In the genomic region with DNA sequence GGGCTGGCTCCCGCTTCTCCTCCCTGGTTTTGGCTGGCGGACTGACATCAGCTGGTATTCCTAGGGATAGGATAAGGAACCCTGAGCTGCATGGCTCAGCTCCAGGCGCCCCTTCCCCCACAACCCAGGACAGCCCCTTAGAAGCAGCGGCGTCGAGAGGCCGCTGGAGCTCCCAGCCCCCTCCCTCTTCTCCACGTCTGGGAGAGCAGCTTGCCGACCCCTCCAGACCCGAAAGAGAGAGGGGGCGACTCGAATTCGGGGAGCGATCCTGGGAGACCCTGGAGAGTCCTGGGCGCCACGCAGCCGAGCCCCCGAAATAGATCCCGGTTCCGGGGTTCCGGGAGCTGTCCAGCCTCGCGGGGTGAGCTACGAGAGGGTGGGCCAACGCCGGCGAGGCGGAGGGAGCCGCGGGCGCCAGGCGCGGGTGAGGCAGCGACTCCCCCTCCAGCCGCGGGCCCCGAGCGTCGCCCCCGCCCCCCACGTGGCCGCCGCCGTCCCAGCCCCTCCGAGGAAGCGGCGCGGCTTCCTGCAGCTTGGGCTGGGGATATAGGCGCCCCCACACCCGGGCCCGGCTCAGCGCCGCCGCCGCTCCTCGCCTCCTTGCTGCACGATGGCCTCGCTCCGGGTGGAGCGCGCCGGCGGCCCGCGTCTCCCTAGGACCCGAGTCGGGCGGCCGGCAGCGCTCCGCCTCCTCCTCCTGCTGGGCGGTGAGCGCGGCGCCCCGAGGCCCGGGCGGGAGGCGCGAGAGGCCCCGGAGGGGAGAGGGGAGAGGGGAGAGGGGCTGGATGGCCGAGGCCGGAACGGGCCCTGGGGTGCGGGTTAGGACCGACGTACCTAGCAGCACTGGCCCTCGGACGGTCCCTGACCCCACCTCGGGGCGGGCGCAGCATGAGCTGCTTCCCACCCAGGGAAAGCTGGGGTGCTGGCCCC, we compare ENCODE assay signal across 8 cellular contexts. TPM values are rescaled to one million over a fixed set of nuclear protein-coding genes. Genes with fewer than 3 reads are reported as not detected.
A peak's percentile ranks its signal among the peaks of the same experiment; 100 is the strongest.
DNase-seq lines count a peak whose midpoint lies in the region; ATAC-seq and TF ChIP-seq lines count a peak whose summit lies in the region.

A gene with protein sequence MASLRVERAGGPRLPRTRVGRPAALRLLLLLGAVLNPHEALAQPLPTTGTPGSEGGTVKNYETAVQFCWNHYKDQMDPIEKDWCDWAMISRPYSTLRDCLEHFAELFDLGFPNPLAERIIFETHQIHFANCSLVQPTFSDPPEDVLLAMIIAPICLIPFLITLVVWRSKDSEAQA (plus strand): TSS at position 576 of the 930 bp plus-strand sequence. CDS start 35 bp downstream, at position 611.

- H3K36me3 Mint-ChIP-seq in activated T-cell treated with anti-CD3 and anti-CD28 coated beads, Interleukin-2, amount 50 U/mL, for 4 hours (ENCODE audit: insufficient read depth): no peaks in the 10 kb centered on the region
- no peaks in the 10 kb centered on the region for H3K36me3 Mint-ChIP-seq in activated CD8-positive, alpha-beta T cell treated with anti-CD3 and anti-CD28 coated beads, Interleukin-2, amount 10 ng/mL, durations not matched to agents 7 days and 5 days (ENCODE audit: low read depth)

- no peaks in the 10 kb centered on the region for H3K9me3 ChIP-seq in cardiac muscle cell (ENCODE audit: low read depth)
- peaks cover 4% of the 10 kb centered on the region for H3K9me3 ChIP-seq in trophoblast cell (ENCODE audit: insufficient read depth, low read depth, low read length)

- H3K27me3 ChIP-seq in cardiac muscle cell (no peaks in the 10 kb centered on the region), trophoblast cell (ENCODE audit: insufficient read depth, low read length) (peaks cover 29% of the 10 kb centered on the region)

- H2BK12ac ChIP-seq in trophoblast cell (ENCODE audit: low read length): no peak within 1 kb of the TSS

- no peak within 1 kb of the TSS for H4K91ac ChIP-seq in trophoblast cell (ENCODE audit: low read depth, low read length)

- no peak within 1 kb of the TSS for H3K4ac ChIP-seq in trophoblast cell (ENCODE audit: low read depth, low read length)

- H3K4me1 Mint-ChIP-seq in activated T-cell treated with anti-CD3 and anti-CD28 coated beads, Interleukin-2, amount 50 U/mL, for 4 hours (ENCODE audit: low read depth): peaks cover 7% of the 10 kb centered on the region
- H3K4me1 Mint-ChIP-seq in activated CD8-positive, alpha-beta T cell treated with anti-CD3 and anti-CD28 coated beads, Interleukin-2, amount 10 ng/mL, durations not matched to agents 7 days and 5 days (ENCODE audit: low read depth): peaks cover 4% of the 10 kb centered on the region

- no peak within 1 kb of the TSS for H3K18ac ChIP-seq in trophoblast cell (ENCODE audit: low read length)

- H2AFZ ChIP-seq in trophoblast cell (ENCODE audit: insufficient read depth, low read length, poor library complexity): peak within 1 kb of the TSS; percentile 46

- H4K8ac ChIP-seq in trophoblast cell (ENCODE audit: low read depth, low read length): peak within 1 kb of the TSS; percentile 27

- no peak for TF ChIP-seq CTCF in cardiac muscle cell (IDR thresholded peaks at IDR 0.05; ENCODE audit: low read depth, low read length)

- WGBS in trophoblast cell (ENCODE audit: extremely low coverage, insufficient coverage, insufficient read length): no CpG with 5 or more reads among the region's 92 CpGs

- no peaks in the 10 kb centered on the region for H3K36me3 ChIP-seq in cardiac muscle cell
- H3K36me3 ChIP-seq in trophoblast cell (ENCODE audit: control insufficient read depth in 1 of 2, insufficient read depth in 2 of 2, low read length in 2 of 2): no peaks in the 10 kb centered on the region

- peak within 1 kb of the TSS; percentile 45 for H3K4me3 ChIP-seq in cardiac muscle cell
- H3K4me3 ChIP-seq in trophoblast cell (ENCODE audit: low read depth, low read length): peak within 1 kb of the TSS; percentile 55

- H2AK5ac ChIP-seq in trophoblast cell (ENCODE audit: low read length): no peak within 1 kb of the TSS

- no peaks in the 10 kb centered on the region for H3K9me3 Mint-ChIP-seq in activated T-cell treated with anti-CD3 and anti-CD28 coated beads, Interleukin-2, amount 50 U/mL, for 4 hours
- no peaks in the 10 kb centered on the region for H3K9me3 Mint-ChIP-seq in activated CD8-positive, alpha-beta T cell treated with anti-CD3 and anti-CD28 coated beads, Interleukin-2, amount 10 ng/mL, durations not matched to agents 7 days and 5 days (ENCODE audit: insufficient read depth)

- H3K79me1 ChIP-seq in trophoblast cell (ENCODE audit: low read length): no peaks in the 10 kb centered on the region

- no peak within 1 kb of the TSS for H2BK5ac ChIP-seq in trophoblast cell (ENCODE audit: low read depth, low read length, poor library complexity)

- no peak within 1 kb of the TSS for H3K9ac ChIP-seq in trophoblast cell (ENCODE audit: low read length)

- H3K4me2 ChIP-seq in trophoblast cell (ENCODE audit: low read length): peak within 1 kb of the TSS; percentile 73

- peak; percentile 61 to 69 for ATAC-seq in activated T-cell treated with anti-CD3 and anti-CD28 coated beads, Interleukin-2, amount 50 U/mL, for 4 hours
- peak; percentile 48 for ATAC-seq in activated CD8-positive, alpha-beta T cell treated with anti-CD3 and anti-CD28 coated beads, Interleukin-2, amount 10 ng/mL, durations not matched to agents 7 days and 5 days
- no peak for ATAC-seq in GM19328 (IDR thresholded peaks at IDR 0.05; ENCODE audit: unreplicated experiment)

- no peak within 1 kb of the TSS for H3K23ac ChIP-seq in trophoblast cell (ENCODE audit: low read length)

- no peak within 1 kb of the TSS for H4K12ac ChIP-seq in trophoblast cell (ENCODE audit: low read depth, low read length)

- H3K4me1 ChIP-seq in cardiac muscle cell (ENCODE audit: low read depth): no peaks in the 10 kb centered on the region
- peaks cover 11% of the 10 kb centered on the region in 2 experiments for H3K4me1 ChIP-seq in trophoblast cell (ENCODE audit: control insufficient read depth in 1 of 2, insufficient read depth in 2 of 2, low read length in 2 of 2)

- peak within 1 kb of the TSS; percentile 21 for H3K4me3 Mint-ChIP-seq in activated T-cell treated with anti-CD3 and anti-CD28 coated beads, Interleukin-2, amount 50 U/mL, for 4 hours
- no peak within 1 kb of the TSS for H3K4me3 Mint-ChIP-seq in activated CD8-positive, alpha-beta T cell treated with anti-CD3 and anti-CD28 coated beads, Interleukin-2, amount 10 ng/mL, durations not matched to agents 7 days and 5 days

- CTCF ChIA-PET in activated CD8-positive, alpha-beta T cell treated with anti-CD3 and anti-CD28 coated beads, Interleukin-2, amount 10 ng/mL, durations not matched to agents 7 days and 5 days (lab: Charles Lee): interaction anchor here (1.0 to 6.7 kb wide), 4 partner anchors 34 to 212 kb away, joined by 3 to 113 read pairs (median 4); partner anchors contain the start of gene PSMC3IP

- POLR2A ChIA-PET in activated CD8-positive, alpha-beta T cell treated with anti-CD3 and anti-CD28 coated beads, Interleukin-2, amount 10 ng/mL, durations not matched to agents 7 days and 5 days (lab: Charles Lee): interaction anchor here (0.6 to 3.5 kb wide), 3 partner anchors 12 to 22 kb away, joined by 3 to 21 read pairs (median 3); partner anchors contain the start of gene VPS25

- H3K27ac Mint-ChIP-seq in activated CD8-positive, alpha-beta T cell treated with anti-CD3 and anti-CD28 coated beads, Interleukin-2, amount 10 ng/mL, durations not matched to agents 7 days and 5 days: no peak within 1 kb of the TSS

- no peak for DNase-seq in activated T-cell treated with anti-CD3 and anti-CD28 coated beads, Interleukin-2, amount 50 U/mL, for 4 hours
- DNase-seq in activated T-cell treated with anti-CD3 and anti-CD28 coated beads for 4 hours (no peak), cardiac muscle cell (ENCODE audit: low read depth in 1 of 2, low spot score in 1 of 2) (peak; percentile 44 to 71), trophoblast cell (peak in 1 of 2 donors; percentile 47), HCEC 1CT (no peak), GOT3 (lab: John Stamatoyannopoulos, UW) (no peak)
- no peak for DNase-seq in activated CD8-positive, alpha-beta T cell treated with anti-CD3 and anti-CD28 coated beads, Interleukin-2, amount 10 ng/mL, durations not matched to agents 7 days and 5 days

- H2BK120ac ChIP-seq in trophoblast cell (ENCODE audit: insufficient read depth, low read length, poor library complexity): no peak within 1 kb of the TSS

- peaks cover 56% of the 10 kb centered on the region for H3K27me3 Mint-ChIP-seq in activated T-cell treated with anti-CD3 and anti-CD28 coated beads, Interleukin-2, amount 50 U/mL, for 4 hours (ENCODE audit: low read depth)
- peaks cover 54% of the 10 kb centered on the region for H3K27me3 Mint-ChIP-seq in activated CD8-positive, alpha-beta T cell treated with anti-CD3 and anti-CD28 coated beads, Interleukin-2, amount 10 ng/mL, durations not matched to agents 7 days and 5 days (ENCODE audit: low read depth)

- H3K79me2 ChIP-seq in trophoblast cell (ENCODE audit: control insufficient read depth, insufficient read depth, low read length, poor library complexity): no peaks in the 10 kb centered on the region

- H3K27ac ChIP-seq in cardiac muscle cell (no peak within 1 kb of the TSS), trophoblast cell (ENCODE audit: low read depth, low read length) (no peak within 1 kb of the TSS)

- H3K14ac ChIP-seq in trophoblast cell (ENCODE audit: low read length): peak within 1 kb of the TSS; percentile 32

RNA-seq across cellular contexts. Expression of the gene that starts here (rescaled TPM):
- total RNA-seq in activated T-cell treated with anti-CD3 and anti-CD28 coated beads, Interleukin-2, amount 50 U/mL, for 4 hours: not detected
- total RNA-seq in activated CD8-positive, alpha-beta T cell treated with anti-CD3 and anti-CD28 coated beads, Interleukin-2, amount 10 ng/mL, durations not matched to agents 7 days and 5 days: not detected
- total RNA-seq in cardiac muscle cell: 16.2 and 16.5 TPM in 2 replicates
- polyA plus RNA-seq in cardiac muscle cell: 20.6 and 28.0 TPM in 2 replicates
- 0.64 TPM in 2 replicates for polyA plus RNA-seq in trophoblast cell (2013)

Comparison
In these comparisons a context has a peak if more than half of its experiments do, and no peak if none do; other contexts are left out.
1. RNA of the gene that starts here (total RNA-seq): 16.2 to 16.5 TPM in cardiac muscle cell; not detected in activated T-cell treated with anti-CD3 and anti-CD28 coated beads, Interleukin-2, amount 50 U/mL, for 4 hours and not detected in activated CD8-positive, alpha-beta T cell treated with anti-CD3 and anti-CD28 coated beads, Interleukin-2, amount 10 ng/mL, durations not matched to agents 7 days and 5 days; every median in the first group is over 10 times any median in the second.
2. Peak in ATAC-seq in activated T-cell treated with anti-CD3 and anti-CD28 coated beads, Interleukin-2, amount 50 U/mL, for 4 hours; RNA of the gene not detected or under 1 TPM.
3. Peak in ATAC-seq in activated CD8-positive, alpha-beta T cell treated with anti-CD3 and anti-CD28 coated beads, Interleukin-2, amount 10 ng/mL, durations not matched to agents 7 days and 5 days; RNA of the gene not detected or under 1 TPM.
4. DNase-seq: peak in cardiac muscle cell (2 of 2); none in activated T-cell treated with anti-CD3 and anti-CD28 coated beads, Interleukin-2, amount 50 U/mL, for 4 hours (single experiment), activated T-cell treated with anti-CD3 and anti-CD28 coated beads for 4 hours (single experiment), activated CD8-positive, alpha-beta T cell treated with anti-CD3 and anti-CD28 coated beads, Interleukin-2, amount 10 ng/mL, durations not matched to agents 7 days and 5 days (single experiment), HCEC 1CT (single experiment) and GOT3 (single experiment).